Comparison of ENCODE assay signal across 8 cellular contexts in the genomic region with DNA sequence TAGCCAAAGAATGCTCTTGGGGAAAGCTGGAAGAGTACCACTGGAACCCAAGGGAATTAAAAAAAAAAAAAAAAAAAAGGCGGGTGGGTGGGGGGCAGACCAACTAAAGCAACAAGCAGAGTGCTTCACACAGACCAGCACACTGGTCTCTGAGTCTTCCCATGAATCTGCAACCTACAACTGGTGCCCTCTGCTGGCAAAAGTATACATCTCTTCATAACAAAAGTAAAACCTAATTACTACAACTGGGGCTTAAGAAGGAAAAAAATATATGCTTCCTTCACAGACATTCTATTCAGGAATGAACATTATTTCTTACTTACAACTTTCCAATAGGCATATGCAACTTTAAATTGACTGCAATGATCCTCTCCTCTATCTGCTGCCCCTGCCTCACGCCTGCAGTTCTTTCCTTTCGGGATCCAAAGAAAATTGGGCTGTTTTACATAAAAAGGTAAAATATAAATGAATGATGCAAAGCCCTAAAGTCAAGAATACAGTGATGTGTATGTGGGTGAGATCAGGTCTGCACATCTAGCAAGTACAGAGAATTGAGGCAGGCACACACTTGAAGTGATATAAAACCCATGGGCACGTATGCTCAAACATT. TPM values are rescaled to one million over a fixed set of nuclear protein-coding genes. Genes with fewer than 3 reads are reported as not detected.
DNase-seq lines count a peak whose midpoint lies in the region; ATAC-seq lines count a peak whose summit lies in the region.

No MANE protein-coding gene starts in this region.

- DNase-seq in activated gamma-delta T cell treated with Interleukin-2 at 50 U/mL for 16 hours, result peak; percentile 61
- DNase-seq in activated gamma-delta T cell (lab: John Stamatoyannopoulos, UW), result no peak
- DNase-seq in NCI-H345 treated with DMSO at 0.1 percent for 48 hours (lab: John Stamatoyannopoulos, UW; ENCODE audit: unreplicated experiment), result peak; percentile 88
- DNase-seq in activated CD4-positive, CD25-positive, alpha-beta regulatory T cell (lab: John Stamatoyannopoulos, UW), result peak in 3 of 4 experiments; percentile 22 to 42 (median 26)
- peak; percentile 61 for DNase-seq in effector CD4-positive, alpha-beta T cell
- peak; percentile 86 for DNase-seq in lung microvascular endothelial cell (ENCODE audit: low read depth in 2 of 2)
- peak; percentile 14 for DNase-seq in stimulated activated naive CD4-positive, alpha-beta T cell treated with Interleukin-2 at 50 U/mL for 16 hours (lab: John Stamatoyannopoulos, UW)

- ATAC-seq in HG03066 (IDR thresholded peaks at IDR 0.05; ENCODE audit: low read depth, unreplicated experiment), result peak; percentile 63

RNA-seq across cellular contexts. Expression of a gene that starts 7.2 kb away (rescaled TPM):
- total RNA-seq in lung microvascular endothelial cell, result 20.7 and 28.6 TPM in 2 replicates

RNA-seq across cellular contexts. Expression of a gene that starts 11.0 kb away (rescaled TPM):
- total RNA-seq in lung microvascular endothelial cell, result 10.2 and 14.3 TPM in 2 replicates
